ENCODE assay signal across 11 cellular contexts in genomic region chr11:28512143-28512756, GRCh38.
"Had no signal": no experiment of that assay in that cellular context is flagged by ENCODE, and none has a peak within 500 bp of the region (broad histone marks: within the 10 kb centered on the region; RNA-seq: fewer than 3 reads in every experiment).

No MANE protein-coding gene starts in this region.

- H2AFZ ChIP-seq: GM23248, GM23338 had no signal

- H3K9me3 ChIP-seq: HAP-1 had no signal

- FAIRE-seq: H1, H54 had no signal

- H3K9ac ChIP-seq: GM23248 had no signal

- ATAC-seq: GM23338, HCT116 had no signal

- H3K27ac ChIP-seq: GM23248 had no signal

- DNase-seq: GM23248, GOT3, H7, H9, HCEC 1CT, HFFc6 had no signal

- H3K4me2 ChIP-seq: GM23338 had no signal

- H3K4me3 ChIP-seq: GM23248, GM23338, HAP-1 had no signal

- H3K36me3 ChIP-seq: HAP-1 had no signal

- H3K4me1 ChIP-seq: HAP-1 had no signal
